In genomic region chr7:50620418-50620817, GRCh38 we compare ENCODE assay signal across 27 cellular contexts. TPM values are rescaled to one million over a fixed set of nuclear protein-coding genes. Genes with fewer than 3 reads are reported as not detected.
"Had no signal": no experiment of that assay in that cellular context is flagged by ENCODE, and none has a peak within 500 bp of the region (broad histone marks: within the 10 kb centered on the region; RNA-seq: fewer than 3 reads in every experiment).

No MANE protein-coding gene starts in this region.

- ATAC-seq: activated CD4-positive, alpha-beta T cell treated with anti-CD3 and anti-CD28 coated beads for 36 hours; left lobe of liver; naive thymus-derived CD8-positive, alpha-beta T cell; stimulated activated effector memory CD8-positive, alpha-beta T cell treated with anti-CD3 and anti-CD28 coated beads, Interleukin-12 subunit alpha, Interleukin-12 subunit beta, amount 100 ng/mL, for 72 hours; stimulated activated naive CD8-positive, alpha-beta T cell treated with anti-CD3 and anti-CD28 coated beads, Interleukin-15, amount 100 ng/mL, for 72 hours had no signal

- H3K36me3 ChIP-seq: prostate gland, uterus had no signal

- H3K4me3 ChIP-seq: dorsolateral prefrontal cortex, prostate gland, tibial nerve, uterus had no signal

- H3K27ac Mint-ChIP-seq: activated B cell treated with CpG ODN at 0.5 μM for 24 hours; activated CD4-positive, alpha-beta T cell treated with anti-CD3 and anti-CD28 coated beads for 36 hours; activated naive CD4-positive, alpha-beta T cell treated with anti-CD3 and anti-CD28 coated beads for 36 hours; activated naive CD8-positive, alpha-beta T cell treated with anti-CD3 and anti-CD28 coated beads, Interleukin-2, amount 10 ng/mL, durations not matched to agents 7 days and 5 days; immature natural killer cell; naive thymus-derived CD8-positive, alpha-beta T cell; stimulated activated effector memory CD8-positive, alpha-beta T cell treated with anti-CD3 and anti-CD28 coated beads, Interleukin-12 subunit alpha, Interleukin-12 subunit beta, amount 100 ng/mL, for 72 hours had no signal

- DNase-seq: activated B cell treated with CpG ODN at 0.5 μM for 24 hours; activated CD4-positive, alpha-beta T cell treated with anti-CD3 and anti-CD28 coated beads for 36 hours; activated CD4-positive, alpha-beta T cell treated with anti-CD3 and anti-CD28 coated beads, Interleukin-2, amount 50 U/mL, for 4 hours; activated CD8-positive, alpha-beta memory T cell treated with anti-CD3 and anti-CD28 coated beads, Interleukin-2, amount 50 U/mL, for 48 hours; activated effector memory CD4-positive, alpha-beta T cell treated with Interleukin-2 at 50 U/mL for 16 hours; activated naive CD4-positive, alpha-beta T cell treated with anti-CD3 and anti-CD28 coated beads for 36 hours; activated naive CD8-positive, alpha-beta T cell treated with anti-CD3 and anti-CD28 coated beads, Interleukin-2, amount 10 ng/mL, durations not matched to agents 7 days and 5 days; activated T-cell treated with anti-CD3 and anti-CD28 coated beads, Interleukin-2, amount 50 U/mL, for 48 hours; amniotic stem cell; central memory CD4-positive, alpha-beta T cell; dorsolateral prefrontal cortex; foreskin fibroblast; immature natural killer cell; naive thymus-derived CD8-positive, alpha-beta T cell; stimulated activated CD4-positive, alpha-beta T cell treated with anti-CD3 and anti-CD28 coated beads, Interleukin-1b, Interleukin-23, amount 100 ng/mL, for 48 hours; stimulated activated naive CD8-positive, alpha-beta T cell treated with anti-CD3 and anti-CD28 coated beads, Interleukin-15, amount 100 ng/mL, for 72 hours; T1000 had no signal

- H3K9me3 ChIP-seq: prostate gland, tibial nerve, uterus had no signal

- H3K36me3 Mint-ChIP-seq: activated naive CD8-positive, alpha-beta T cell treated with anti-CD3 and anti-CD28 coated beads, Interleukin-2, amount 10 ng/mL, durations not matched to agents 7 days and 5 days; immature natural killer cell; naive thymus-derived CD8-positive, alpha-beta T cell; stimulated activated effector memory CD8-positive, alpha-beta T cell treated with anti-CD3 and anti-CD28 coated beads, Interleukin-12 subunit alpha, Interleukin-12 subunit beta, amount 100 ng/mL, for 72 hours had no signal

- H3K27me3 Mint-ChIP-seq: stimulated activated naive CD8-positive, alpha-beta T cell treated with anti-CD3 and anti-CD28 coated beads, Interleukin-15, amount 100 ng/mL, for 72 hours had no signal

- H3K27me3 ChIP-seq: dorsolateral prefrontal cortex, tibial nerve, uterus had no signal

- H3K4me1 ChIP-seq: prostate gland, uterus had no signal

- H3K4me3 Mint-ChIP-seq: activated B cell treated with CpG ODN at 0.5 μM for 24 hours; activated CD4-positive, alpha-beta T cell treated with anti-CD3 and anti-CD28 coated beads for 36 hours; activated naive CD4-positive, alpha-beta T cell treated with anti-CD3 and anti-CD28 coated beads for 36 hours; activated naive CD8-positive, alpha-beta T cell treated with anti-CD3 and anti-CD28 coated beads, Interleukin-2, amount 10 ng/mL, durations not matched to agents 7 days and 5 days; immature natural killer cell; naive thymus-derived CD8-positive, alpha-beta T cell; stimulated activated effector memory CD8-positive, alpha-beta T cell treated with anti-CD3 and anti-CD28 coated beads, Interleukin-12 subunit alpha, Interleukin-12 subunit beta, amount 100 ng/mL, for 72 hours; stimulated activated naive CD8-positive, alpha-beta T cell treated with anti-CD3 and anti-CD28 coated beads, Interleukin-15, amount 100 ng/mL, for 72 hours had no signal

- H3K27ac ChIP-seq: dorsolateral prefrontal cortex, prostate gland, tibial nerve, uterus had no signal

- H3K4me1 Mint-ChIP-seq: activated B cell treated with CpG ODN at 0.5 μM for 24 hours; activated CD4-positive, alpha-beta T cell treated with anti-CD3 and anti-CD28 coated beads for 36 hours; activated naive CD8-positive, alpha-beta T cell treated with anti-CD3 and anti-CD28 coated beads, Interleukin-2, amount 10 ng/mL, durations not matched to agents 7 days and 5 days; immature natural killer cell; naive thymus-derived CD8-positive, alpha-beta T cell; stimulated activated effector memory CD8-positive, alpha-beta T cell treated with anti-CD3 and anti-CD28 coated beads, Interleukin-12 subunit alpha, Interleukin-12 subunit beta, amount 100 ng/mL, for 72 hours; stimulated activated naive CD8-positive, alpha-beta T cell treated with anti-CD3 and anti-CD28 coated beads, Interleukin-15, amount 100 ng/mL, for 72 hours had no signal

RNA-seq across cellular contexts. Expression of gene DDC, which starts 55.2 kb away (rescaled TPM):
- total RNA-seq: activated B cell treated with CpG ODN at 0.5 μM for 24 hours; activated naive CD8-positive, alpha-beta T cell treated with anti-CD3 and anti-CD28 coated beads, Interleukin-2, amount 10 ng/mL, durations not matched to agents 7 days and 5 days; glomerular endothelial cell; kidney epithelial cell; lung microvascular endothelial cell; naive thymus-derived CD8-positive, alpha-beta T cell; osteoblast; T-helper 1 cell treated with Interleukin-12 subunit alpha and Interleukin-12 subunit beta and Interleukin-4 antibody, amounts not matched to agents 30 ng/mL and 1 ng/mL, for 36 hours; uterus had no signal
